In the genomic region with DNA sequence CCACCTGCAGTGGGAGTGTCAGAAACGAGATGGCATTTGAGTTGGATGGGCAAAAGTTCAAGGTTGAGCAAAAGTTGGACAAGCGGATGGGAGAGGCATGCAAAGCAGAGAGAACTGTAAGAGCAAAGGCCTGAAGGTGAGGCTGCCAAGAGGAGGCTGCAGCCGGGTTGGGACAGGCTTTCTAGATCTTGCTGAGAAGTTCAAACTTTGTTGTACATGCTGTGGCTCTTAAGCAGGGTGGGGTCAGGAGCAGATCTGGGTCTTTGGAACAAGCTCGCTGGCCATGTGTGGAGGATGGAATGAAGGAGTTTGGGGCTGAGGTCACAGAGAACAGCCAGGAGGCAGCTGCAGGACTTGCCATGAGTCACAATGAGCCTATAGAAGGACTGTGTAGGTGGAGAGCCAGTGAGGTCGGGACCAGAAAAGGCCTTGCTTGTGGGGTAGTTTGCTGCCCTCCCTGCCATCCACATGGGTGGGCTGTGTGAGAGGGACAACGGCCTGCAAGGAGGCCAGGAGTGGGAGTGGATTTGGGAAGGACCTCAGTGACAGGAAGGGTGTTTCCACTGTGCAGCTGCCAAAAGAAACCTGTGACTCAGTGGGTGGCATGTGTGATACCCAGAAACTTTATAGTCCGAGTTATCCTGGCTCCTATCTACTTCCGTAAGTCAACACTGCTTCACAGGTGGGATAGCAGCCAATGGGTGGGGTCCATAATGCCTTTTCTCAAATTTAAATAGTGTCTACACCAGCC, we compare ENCODE assay signal across 2 cellular contexts.
TF ChIP-seq lines count a peak whose summit lies in the region.

No MANE protein-coding gene starts in this region.

TF ChIP-seq in endothelial cell of umbilical vein, 7 proteins besides CTCF, POLR2A, EP300 and RAD21:
- TF ChIP-seq, protein P1, sequence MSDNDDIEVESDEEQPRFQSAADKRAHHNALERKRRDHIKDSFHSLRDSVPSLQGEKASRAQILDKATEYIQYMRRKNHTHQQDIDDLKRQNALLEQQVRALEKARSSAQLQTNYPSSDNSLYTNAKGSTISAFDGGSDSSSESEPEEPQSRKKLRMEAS (IDR thresholded peaks at IDR 0.05; ENCODE audit: insufficient read depth, insufficient read length): no peak
- TF ChIP-seq MYC (IDR thresholded peaks at IDR 0.05; ENCODE audit: low read depth, low read length) (no peak), JUN (IDR thresholded peaks at IDR 0.05; ENCODE audit: borderline replicate concordance, insufficient read depth, insufficient read length, low read depth) (no peak), POLR2AphosphoS5 (IDR thresholded peaks at IDR 0.05; ENCODE audit: insufficient read depth, low read depth, low read length) (no peak), EZH2 (IDR thresholded peaks at IDR 0.05; ENCODE audit: borderline replicate concordance, low read depth, low read length, severe bottlenecking) (no peak), FOS (IDR thresholded peaks at IDR 0.05; ENCODE audit: borderline replicate concordance, insufficient read depth, low read length) (no peak), GATA2 (IDR thresholded peaks at IDR 0.05; ENCODE audit: insufficient read depth, insufficient read length, low read depth, low read length) (no peak)

TF ChIP-seq in liver, 16 proteins besides CTCF, POLR2A, EP300 and RAD21:
- TF ChIP-seq HNF4A (conservative IDR thresholded peaks at IDR 0.05) (peak; percentile 73 to 75), YY1 (IDR thresholded peaks at IDR 0.05) (no peak), RXRA (IDR thresholded peaks at IDR 0.05) (peak; percentile 63 to 71)
